In genomic region chr14:98444077-98444476, GRCh38 we compare ENCODE assay signal across 22 cellular contexts.
DNase-seq lines count a peak whose midpoint lies in the region; ATAC-seq lines count a peak whose summit lies in the region.
"Had no signal": no experiment of that assay in that cellular context is flagged by ENCODE, and none has a peak within 500 bp of the region (broad histone marks: within the 10 kb centered on the region; RNA-seq: fewer than 3 reads in every experiment).

No MANE protein-coding gene starts in this region.

- H3K4me1 Mint-ChIP-seq in T-cell = peaks cover 49 to 54% (median 49%) of the 10 kb centered on the region in 3 donors
- peaks cover 39% of the 10 kb centered on the region for H3K4me1 Mint-ChIP-seq in activated T-cell treated with anti-CD3 and anti-CD28 coated beads, Interleukin-2, amount 50 U/mL, for 4 hours (ENCODE audit: low read depth)
- H3K4me1 Mint-ChIP-seq in activated naive CD8-positive, alpha-beta T cell treated with anti-CD3 and anti-CD28 coated beads, Interleukin-2, amount 50 U/mL, for 24 hours = peaks cover 33% of the 10 kb centered on the region
- H3K4me1 Mint-ChIP-seq: memory B cell had no signal

- peaks cover 6 to 14% (median 11%) of the 10 kb centered on the region in 3 donors for H3K9me3 Mint-ChIP-seq in T-cell
- H3K9me3 Mint-ChIP-seq in activated T-cell treated with anti-CD3 and anti-CD28 coated beads, Interleukin-2, amount 50 U/mL, for 4 hours = peaks cover 8% of the 10 kb centered on the region
- H3K9me3 Mint-ChIP-seq in activated naive CD8-positive, alpha-beta T cell treated with anti-CD3 and anti-CD28 coated beads, Interleukin-2, amount 50 U/mL, for 24 hours = no peaks in the 10 kb centered on the region
- H3K9me3 Mint-ChIP-seq: natural killer cell treated with Interleukin-12 subunit alpha and Interleukin-12 subunit beta and Interleukin-15 and Interleukin-18, amount 100 ng/mL, for 72 hours had no signal

- DNase-seq in activated CD4-positive, alpha-beta T cell treated with anti-CD3 and anti-CD28 coated beads for 1 hour = peak; percentile 17
- DNase-seq in activated CD4-positive, alpha-beta T cell treated with anti-CD3 and anti-CD28 coated beads for 48 hours = no peak
- peak; percentile 30 to 88 (median 64) for DNase-seq in T-cell
- DNase-seq in activated T-cell treated with anti-CD3 and anti-CD28 coated beads, Interleukin-2, amount 50 U/mL, for 4 hours = peak; percentile 15
- DNase-seq in activated naive CD8-positive, alpha-beta T cell treated with anti-CD3 and anti-CD28 coated beads, Interleukin-2, amount 50 U/mL, for 24 hours = no peak
- DNase-seq in NCI-H446 (lab: John Stamatoyannopoulos, UW) = no peak
- no peak for DNase-seq in A172 (ENCODE audit: low spot score)
- DNase-seq: DMS 273 treated with DMSO at 0.1 percent for 48 hours; dorsolateral prefrontal cortex; GOT3; Karpas-422; NCI-H1048; NCI-H2029; NCI-H446 treated with DMSO at 0.1 percent for 48 hours; NK-92 treated with Interleukin-12 subunit alpha and Interleukin-12 subunit beta, amount 100 ng/mL, for 24 hours; posterior cingulate gyrus; RPMI8226 had no signal

- H3K27ac Mint-ChIP-seq in T-cell = peak overlapping the region; percentile 100
- peak overlapping the region; percentile 50 for H3K27ac Mint-ChIP-seq in activated naive CD8-positive, alpha-beta T cell treated with anti-CD3 and anti-CD28 coated beads, Interleukin-2, amount 50 U/mL, for 24 hours
- H3K27ac Mint-ChIP-seq: memory B cell; natural killer cell treated with Interleukin-12 subunit alpha and Interleukin-12 subunit beta and Interleukin-15 and Interleukin-18, amount 100 ng/mL, for 72 hours had no signal

- POLR2A ChIA-PET in T-cell (lab: Charles Lee) = interaction anchor here in 1 of 2 donors (0.6 kb wide), 1 partner anchor 1088 kb away, joined by 7 read pairs; no protein-coding TSS in a partner anchor

- peak; percentile 96 to 99 (median 97) for ATAC-seq in T-cell (replicated peaks in 1 of 4)
- peak in 1 of 2 donors; percentile 21 for ATAC-seq in activated T-cell treated with anti-CD3 and anti-CD28 coated beads, Interleukin-2, amount 50 U/mL, for 4 hours
- no peak for ATAC-seq in activated naive CD8-positive, alpha-beta T cell treated with anti-CD3 and anti-CD28 coated beads, Interleukin-2, amount 50 U/mL, for 24 hours
- ATAC-seq in HG02970 (IDR thresholded peaks at IDR 0.05; ENCODE audit: low FRiP score, unreplicated experiment) = no peak
- ATAC-seq: gastroesophageal sphincter; natural killer cell treated with Interleukin-12 subunit alpha and Interleukin-12 subunit beta and Interleukin-15 and Interleukin-18, amount 100 ng/mL, for 72 hours; SK-N-SH treated with all-trans-retinoic acid at 6 μM for 48 hours had no signal

- CTCF ChIA-PET in T-cell (lab: Charles Lee) = interaction anchor here in 1 of 2 donors (0.6 kb wide), 1 partner anchor 369 kb away, joined by 8 read pairs; no protein-coding TSS in a partner anchor

- peaks cover 4% of the 10 kb centered on the region for H3K36me3 Mint-ChIP-seq in T-cell
- H3K36me3 Mint-ChIP-seq in activated T-cell treated with anti-CD3 and anti-CD28 coated beads, Interleukin-2, amount 50 U/mL, for 4 hours (ENCODE audit: insufficient read depth) = no peaks in the 10 kb centered on the region
- H3K36me3 Mint-ChIP-seq in activated naive CD8-positive, alpha-beta T cell treated with anti-CD3 and anti-CD28 coated beads, Interleukin-2, amount 50 U/mL, for 24 hours (ENCODE audit: low read depth) = no peaks in the 10 kb centered on the region
- H3K36me3 Mint-ChIP-seq: memory B cell; natural killer cell treated with Interleukin-12 subunit alpha and Interleukin-12 subunit beta and Interleukin-15 and Interleukin-18, amount 100 ng/mL, for 72 hours had no signal

- H3K4me3 Mint-ChIP-seq in T-cell = peak overlapping the region; percentile 50 to 74 (median 59)
- H3K4me3 Mint-ChIP-seq in activated T-cell treated with anti-CD3 and anti-CD28 coated beads, Interleukin-2, amount 50 U/mL, for 4 hours = peak overlapping the region; percentile 8
- H3K4me3 Mint-ChIP-seq in activated naive CD8-positive, alpha-beta T cell treated with anti-CD3 and anti-CD28 coated beads, Interleukin-2, amount 50 U/mL, for 24 hours = no peak overlapping the region
- H3K4me3 Mint-ChIP-seq: memory B cell; natural killer cell treated with Interleukin-12 subunit alpha and Interleukin-12 subunit beta and Interleukin-15 and Interleukin-18, amount 100 ng/mL, for 72 hours had no signal

- no peaks in the 10 kb centered on the region for H3K27me3 Mint-ChIP-seq in T-cell
- no peaks in the 10 kb centered on the region for H3K27me3 Mint-ChIP-seq in activated T-cell treated with anti-CD3 and anti-CD28 coated beads, Interleukin-2, amount 50 U/mL, for 4 hours (ENCODE audit: low read depth)
- H3K27me3 Mint-ChIP-seq in activated naive CD8-positive, alpha-beta T cell treated with anti-CD3 and anti-CD28 coated beads, Interleukin-2, amount 50 U/mL, for 24 hours = no peaks in the 10 kb centered on the region
- H3K27me3 Mint-ChIP-seq: memory B cell had no signal

Comparison
In these comparisons a context has a peak if more than half of its experiments do, and no peak if none do; other contexts are left out.
1. DNase-seq: peak in activated CD4-positive, alpha-beta T cell treated with anti-CD3 and anti-CD28 coated beads for 1 hour (single experiment), T-cell (34 of 34) and activated T-cell treated with anti-CD3 and anti-CD28 coated beads, Interleukin-2, amount 50 U/mL, for 4 hours (single experiment); none in activated CD4-positive, alpha-beta T cell treated with anti-CD3 and anti-CD28 coated beads for 48 hours (single experiment), activated naive CD8-positive, alpha-beta T cell treated with anti-CD3 and anti-CD28 coated beads, Interleukin-2, amount 50 U/mL, for 24 hours (single experiment), NCI-H446 (0 of 2) and A172 (single experiment).
2. ATAC-seq: peak in T-cell (4 of 4); none in activated naive CD8-positive, alpha-beta T cell treated with anti-CD3 and anti-CD28 coated beads, Interleukin-2, amount 50 U/mL, for 24 hours (single experiment) and HG02970 (single experiment).